Comparison of ENCODE assay signal across 10 cellular contexts in the genomic region with DNA sequence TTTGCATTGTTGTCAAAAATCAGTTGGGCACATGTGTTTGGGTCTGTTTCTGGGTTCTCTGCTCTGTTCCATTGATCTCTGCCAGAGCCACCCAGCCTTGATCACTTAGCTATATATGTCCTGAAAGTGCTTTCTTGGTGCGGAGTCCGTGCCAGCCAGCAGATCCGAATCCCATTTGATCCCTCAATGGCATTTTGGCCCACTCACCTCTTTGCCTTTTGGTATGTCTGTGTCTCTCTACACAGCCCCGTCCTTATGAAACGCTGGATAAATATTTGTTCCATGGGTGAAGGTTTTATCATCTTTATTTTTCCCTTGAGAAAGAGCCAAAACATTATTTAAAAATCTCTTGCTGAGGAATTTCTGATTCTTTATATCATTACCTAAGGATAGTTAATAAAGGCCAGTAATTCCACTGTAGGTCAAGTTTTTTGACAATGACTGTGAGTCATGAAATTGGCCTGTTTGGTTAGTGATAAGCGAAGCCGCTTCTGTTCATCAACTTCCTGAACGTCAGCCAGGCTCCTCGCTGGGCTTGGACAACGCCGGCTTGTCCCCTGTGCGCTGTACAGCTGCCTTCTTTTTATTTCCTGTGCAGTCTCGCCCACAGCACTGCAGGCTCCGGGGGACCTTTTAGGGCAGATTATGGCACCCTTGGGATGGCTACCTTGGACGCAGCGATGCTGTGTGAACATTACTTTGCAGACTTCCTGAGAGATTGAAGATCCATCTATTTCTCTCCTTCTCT. TPM values are rescaled to one million over a fixed set of nuclear protein-coding genes. Genes with fewer than 3 reads are reported as not detected.
DNase-seq lines count a peak whose midpoint lies in the region; ATAC-seq and TF ChIP-seq lines count a peak whose summit lies in the region.
"Had no signal": no experiment of that assay in that cellular context is flagged by ENCODE, and none has a peak within 500 bp of the region (broad histone marks: within the 10 kb centered on the region; RNA-seq: fewer than 3 reads in every experiment).

No MANE protein-coding gene starts in this region.

- TF ChIP-seq CTCF in AG04449 (IDR thresholded peaks at IDR 0.05; ENCODE audit: insufficient read depth, low read length, missing control alignments) (no peak), colonic mucosa (IDR thresholded peaks at IDR 0.05) (no peak)

- H3K4me3 ChIP-seq in AG04449 (ENCODE audit: low read depth, low read length) (no peak overlapping the region), colonic mucosa (no peak overlapping the region), muscle layer of colon (ENCODE audit: low read depth in 1 of 2, low read length in 2 of 2) (no peak overlapping the region)

- H3K9ac ChIP-seq in colonic mucosa (ENCODE audit: low read depth in 2 of 2, low read length in 2 of 2), result no peak overlapping the region
- no peak overlapping the region for H3K9ac ChIP-seq in muscle layer of colon (ENCODE audit: low read length)

- intact Hi-C loops in colonic mucosa (cut with DNase I), result no loop called here

- H3K27ac ChIP-seq in colonic mucosa (peak overlapping the region; percentile 32), muscle layer of colon (ENCODE audit: low read depth, low read length) (peak overlapping the region; percentile 27)

- DNase-seq in AG04449 (ENCODE audit: low read depth, low spot score) (peak; percentile 62), NCI-H146 treated with DMSO at 0.1 percent for 48 hours (lab: John Stamatoyannopoulos, UW; ENCODE audit: unreplicated experiment) (peak; percentile 94), colonic mucosa (peak; percentile 79), occipital lobe (lab: John Stamatoyannopoulos, UW) (no peak)
- DNase-seq: DMS79 treated with DMSO at 0.1 percent for 48 hours; stimulated activated CD4-positive, alpha-beta T cell treated with anti-CD3 and anti-CD28 coated beads, Interleukin-4, amount 100 ng/mL, for 4 hours had no signal

- CTCF ChIA-PET in AG04449 (lab: Yijun Ruan, JAX), result interaction anchor here (0.7 to 1.6 kb wide), 6 partner anchors 27 to 258 kb away, joined by 3 to 7 read pairs (median 3); no protein-coding TSS in a partner anchor

- POLR2A ChIA-PET in AG04449 (lab: Yijun Ruan, JAX), result interaction anchor here (1.1 kb wide), 1 partner anchor 8 kb away, joined by 3 read pairs; no protein-coding TSS in a partner anchor

- H3K4me1 ChIP-seq in colonic mucosa (peaks cover 4% of the 10 kb centered on the region), muscle layer of colon (ENCODE audit: insufficient read depth, low read length) (peaks cover 9% of the 10 kb centered on the region)

- no peak for ATAC-seq in GM21619 (IDR thresholded peaks at IDR 0.05; ENCODE audit: unreplicated experiment)
- ATAC-seq in HG03521 (IDR thresholded peaks at IDR 0.05; ENCODE audit: unreplicated experiment), result no peak
- no peak for ATAC-seq in HG03159 (IDR thresholded peaks at IDR 0.05; ENCODE audit: unreplicated experiment)

- H3K9me3 ChIP-seq in colonic mucosa (no peaks in the 10 kb centered on the region), muscle layer of colon (ENCODE audit: low read length) (no peaks in the 10 kb centered on the region)

- H3K36me3 ChIP-seq in colonic mucosa (no peaks in the 10 kb centered on the region), muscle layer of colon (ENCODE audit: insufficient read depth, low read length) (peaks cover 8% of the 10 kb centered on the region)

- no peaks in the 10 kb centered on the region for H3K27me3 ChIP-seq in colonic mucosa
- no peaks in the 10 kb centered on the region for H3K27me3 ChIP-seq in muscle layer of colon (ENCODE audit: control insufficient read depth in 1 of 2, insufficient read depth in 2 of 2, low read length in 2 of 2)

RNA-seq across cellular contexts. Expression of a gene that starts 24.9 kb away (rescaled TPM):
- 10 to 100 TPM in 1 of 2 donors, 1 to 10 TPM in 1; 2.3 to 20.8 TPM for total RNA-seq in colonic mucosa
- 24.6 TPM for total RNA-seq in occipital lobe
